ENCODE assay signal across 13 cellular contexts in the genomic region with DNA sequence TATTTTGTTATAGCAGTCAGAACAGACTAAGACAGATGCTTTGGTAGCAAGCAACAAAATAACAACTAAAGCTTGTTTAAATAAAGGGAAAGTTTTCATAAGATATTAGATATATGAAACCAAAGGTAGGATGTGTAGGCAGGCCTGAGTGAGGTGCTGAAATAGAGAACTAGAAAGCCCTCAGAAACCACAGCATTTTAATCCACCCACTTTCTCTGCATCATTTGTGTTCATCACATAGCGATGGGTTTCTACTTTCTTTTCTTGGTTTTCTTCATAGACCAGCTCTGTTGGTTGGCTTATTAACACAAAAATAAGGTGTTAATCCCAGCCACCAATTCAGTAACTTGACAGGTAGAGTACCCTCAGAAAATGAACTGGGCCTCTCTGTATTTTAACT. TPM values are rescaled to one million over a fixed set of nuclear protein-coding genes. Genes with fewer than 3 reads are reported as not detected.
DNase-seq lines count a peak whose midpoint lies in the region; ATAC-seq lines count a peak whose summit lies in the region.
"Had no signal": no experiment of that assay in that cellular context is flagged by ENCODE, and none has a peak within 500 bp of the region (broad histone marks: within the 10 kb centered on the region; RNA-seq: fewer than 3 reads in every experiment).

No MANE protein-coding gene starts in this region.

- H3K9ac ChIP-seq in mesendoderm (ENCODE audit: low read length): no peak overlapping the region

- H3K79me2 ChIP-seq in mesendoderm (ENCODE audit: control insufficient read depth, insufficient read depth, low read length): no peaks in the 10 kb centered on the region

- H2BK5ac ChIP-seq in mesendoderm (ENCODE audit: low read length): no peak overlapping the region

- intact Hi-C loops in Right ventricle myocardium superior (cut with DNase I): no loop called here

- H3K4ac ChIP-seq in mesendoderm (ENCODE audit: low read depth, low read length): no peak overlapping the region

- H3K27ac ChIP-seq in mesendoderm (ENCODE audit: low read depth, low read length): no peak overlapping the region

- no peak overlapping the region for H2AK5ac ChIP-seq in mesendoderm (ENCODE audit: low read length)

- H3K36me3 Mint-ChIP-seq in activated T-helper 17 cell treated with anti-CD3 and anti-CD28 coated beads, Interleukin-2, amount 50 U/mL, for 72 hours (ENCODE audit: low read depth): no peaks in the 10 kb centered on the region

- H2BK120ac ChIP-seq in mesendoderm (ENCODE audit: low read depth, low read length): no peak overlapping the region

- H3K27ac Mint-ChIP-seq in activated T-helper 17 cell treated with anti-CD3 and anti-CD28 coated beads, Interleukin-2, amount 50 U/mL, for 72 hours: no peak overlapping the region
- H3K27ac Mint-ChIP-seq: T-helper 17 cell had no signal

- no peak overlapping the region for H2BK15ac ChIP-seq in mesendoderm (replicated peaks; ENCODE audit: low read depth)

- H3K9me3 Mint-ChIP-seq in activated T-helper 17 cell treated with anti-CD3 and anti-CD28 coated beads, Interleukin-2, amount 50 U/mL, for 72 hours: no peaks in the 10 kb centered on the region

- H4K8ac ChIP-seq in mesendoderm (ENCODE audit: low read depth, low read length): no peak overlapping the region

- H3K79me1 ChIP-seq in mesendoderm (ENCODE audit: low read length): no peaks in the 10 kb centered on the region

- H3K4me1 ChIP-seq in mesendoderm (ENCODE audit: control insufficient read depth, low read depth, low read length): no peaks in the 10 kb centered on the region

- no peak overlapping the region for H3K56ac ChIP-seq in mesendoderm (ENCODE audit: low read length)

- peaks cover 16% of the 10 kb centered on the region for H3K27me3 Mint-ChIP-seq in activated T-helper 17 cell treated with anti-CD3 and anti-CD28 coated beads, Interleukin-2, amount 50 U/mL, for 72 hours
- H3K27me3 Mint-ChIP-seq: T-helper 17 cell had no signal

- no peak overlapping the region for H4K5ac ChIP-seq in mesendoderm (ENCODE audit: low read length)

- DNase-seq in Right ventricle myocardium superior (no peak), SKM-1 (lab: John Stamatoyannopoulos, UW; ENCODE audit: unreplicated experiment) (no peak), mesendoderm (no peak), NOMO-1 treated with dmso at 0.1 percent for 144 hours (lab: John Stamatoyannopoulos, UW; ENCODE audit: unreplicated experiment) (no peak)
- DNase-seq: DMS 273 treated with DMSO at 0.1 percent for 48 hours; MG63; stimulated activated CD4-positive, alpha-beta T cell treated with anti-CD3 and anti-CD28 coated beads, Interleukin-4, amount 100 ng/mL, for 1 hour; T-helper 17 cell had no signal

- no peak overlapping the region for H3K4me3 Mint-ChIP-seq in activated T-helper 17 cell treated with anti-CD3 and anti-CD28 coated beads, Interleukin-2, amount 50 U/mL, for 72 hours
- H3K4me3 Mint-ChIP-seq: T-helper 17 cell had no signal

- H3K23ac ChIP-seq in mesendoderm (ENCODE audit: low read length): no peak overlapping the region

- no peaks in the 10 kb centered on the region for H3K36me3 ChIP-seq in mesendoderm (ENCODE audit: control insufficient read depth, insufficient read depth, low read length)
- H3K36me3 ChIP-seq: MG63 had no signal

- H3K27me3 ChIP-seq in mesendoderm (ENCODE audit: insufficient read depth, low read length, poor library complexity): no peaks in the 10 kb centered on the region
- H3K27me3 ChIP-seq: MG63 had no signal

- no CpG with 5 or more reads among the region's 1 CpG for WGBS in mesendoderm (ENCODE audit: extremely low coverage, insufficient coverage, low lambda C conversion rate)

- no peaks in the 10 kb centered on the region for H3K4me1 Mint-ChIP-seq in activated T-helper 17 cell treated with anti-CD3 and anti-CD28 coated beads, Interleukin-2, amount 50 U/mL, for 72 hours
- H3K4me1 Mint-ChIP-seq: T-helper 17 cell had no signal

- no peak overlapping the region for H3K4me2 ChIP-seq in mesendoderm (ENCODE audit: low read length)

- ATAC-seq in GM18868 (IDR thresholded peaks at IDR 0.05; ENCODE audit: unreplicated experiment): peak; percentile 100
- ATAC-seq in GM21390 (IDR thresholded peaks at IDR 0.05; ENCODE audit: unreplicated experiment): peak; percentile 100
- ATAC-seq in HG03039 (IDR thresholded peaks at IDR 0.05; ENCODE audit: unreplicated experiment): peak; percentile 99
- ATAC-seq in activated T-helper 17 cell treated with anti-CD3 and anti-CD28 coated beads, Interleukin-2, amount 50 U/mL, for 72 hours (replicated peaks): peak; percentile 91
- no peak for ATAC-seq in Right ventricle myocardium superior (ENCODE audit: poor library complexity)
- ATAC-seq: esophagus mucosa, T-helper 17 cell had no signal

- no peak overlapping the region for H3K18ac ChIP-seq in mesendoderm (ENCODE audit: low read length)

- H3K4me3 ChIP-seq in mesendoderm (ENCODE audit: low read length): no peak overlapping the region
- H3K4me3 ChIP-seq: MG63 had no signal

RNA-seq across cellular contexts. Expression of a gene that starts 58.6 kb away (rescaled TPM):
- 1,000 to 10,000 TPM; 1,467 to 1,579 TPM for total RNA-seq in activated T-helper 17 cell treated with anti-CD3 and anti-CD28 coated beads, Interleukin-2, amount 50 U/mL, for 72 hours
- 465 TPM for total RNA-seq in Right ventricle myocardium superior
- polyA plus RNA-seq in mesendoderm (2013, experiment 1 of 2): 3,709 TPM
- polyA plus RNA-seq in mesendoderm (2013, experiment 2 of 2): 3,667 TPM
